ENCODE assay signal across 31 cellular contexts in genomic region chr2:59399126-59399525, GRCh38.
A peak's percentile ranks its signal among the peaks of the same experiment; 100 is the strongest.
DNase-seq lines count a peak whose midpoint lies in the region; ATAC-seq, FAIRE-seq and TF ChIP-seq lines count a peak whose summit lies in the region.
"Had no signal": no experiment of that assay in that cellular context is flagged by ENCODE, and none has a peak within 500 bp of the region (broad histone marks: within the 10 kb centered on the region; RNA-seq: fewer than 3 reads in every experiment).

No MANE protein-coding gene starts in this region.

- no peaks in the 10 kb centered on the region for H3K27me3 ChIP-seq in HepG2 (ENCODE audit: control insufficient read depth in 1 of 2, insufficient read depth in 2 of 2, low read length in 2 of 2)
- H3K27me3 ChIP-seq in right lobe of liver = no peaks in the 10 kb centered on the region
- H3K27me3 ChIP-seq: BE2C; BLaER1; BLaER1 treated with 17β-estradiol and CSF1 and Interleukin-3, amounts not matched to agents 10 nM and 100 nM had no signal

- H3K4me1 ChIP-seq in HepG2 (ENCODE audit: insufficient read depth, low read length) (no peaks in the 10 kb centered on the region), right lobe of liver (no peaks in the 10 kb centered on the region)
- H3K4me1 ChIP-seq: A549, BE2C, Caco-2 had no signal

- no peak for ATAC-seq in HepG2
- no peak for ATAC-seq in right lobe of liver
- ATAC-seq: A549; CD8-positive, alpha-beta T cell had no signal

- BruUV-seq in HepG2 (replicated peaks; lab: Mats Ljungman, UMichigan) = no TSS peak

- H3K79me2 ChIP-seq in HepG2 (ENCODE audit: insufficient read depth, low read length) = no peaks in the 10 kb centered on the region

- no peak for FAIRE-seq in HepG2 (lab: Jason Lieb, UNC)
- FAIRE-seq: A204.1, A549, D721Med had no signal

- no peaks in the 10 kb centered on the region for H3K36me3 ChIP-seq in HepG2 (replicated peaks in 1 of 2; ENCODE audit: control insufficient read depth in 1 of 2, insufficient read depth in 2 of 2, low read length in 2 of 2)
- no peaks in the 10 kb centered on the region for H3K36me3 ChIP-seq in right lobe of liver
- H3K36me3 ChIP-seq: BE2C; BLaER1; BLaER1 treated with 17β-estradiol and CSF1 and Interleukin-3, amounts not matched to agents 10 nM and 100 nM had no signal

- H3K9me3 ChIP-seq in HepG2 (ENCODE audit: low read length) (peaks cover 39% of the 10 kb centered on the region), right lobe of liver (no peaks in the 10 kb centered on the region)
- H3K9me3 ChIP-seq: BE2C, Caco-2 had no signal

- no peak overlapping the region for H3K9ac ChIP-seq in HepG2 (ENCODE audit: insufficient read depth, low read depth, low read length)
- H3K9ac ChIP-seq: BLaER1; BLaER1 treated with 17β-estradiol and CSF1 and Interleukin-3, amounts not matched to agents 10 nM and 100 nM had no signal

- TF ChIP-seq POLR2A in HepG2 (IDR thresholded peaks at IDR 0.05; ENCODE audit: insufficient read depth in 1 of 2, low read depth in 2 of 2, low read length in 2 of 2) (no peak), right lobe of liver (IDR thresholded peaks at IDR 0.05) (no peak)

- H3K27ac ChIP-seq in HepG2 (ENCODE audit: extremely low read length, insufficient read depth, low read length) (no peak overlapping the region), right lobe of liver (no peak overlapping the region)
- H3K27ac ChIP-seq: 22Rv1; A549; BLaER1; BLaER1 treated with 17β-estradiol and CSF1 and Interleukin-3, amounts not matched to agents 10 nM and 100 nM; C4-2B had no signal

- in situ Hi-C loops in HepG2 (cut with HindIII; ENCODE audit: extremely low pct_ligation_motif_present, low pct_unique_long_range_greater_than_20kb) = no loop called here

- no peak for TF ChIP-seq EP300 in HepG2 (IDR thresholded peaks at IDR 0.05; ENCODE audit: low read depth in 2 of 2, low read length in 2 of 2)
- TF ChIP-seq EP300 in HepG2 (CRISPR knock-in tag; IDR thresholded peaks at IDR 0.05; ENCODE audit: borderline replicate concordance) = no peak

- POLR2A ChIA-PET in HepG2 (lab: Yijun Ruan, JAX) = no interaction called here
- POLR2A ChIA-PET in HEK293T (lab: Yijun Ruan, JAX) = no interaction called here

- no peak overlapping the region for H2AFZ ChIP-seq in HepG2 (ENCODE audit: low read length)

- H3K4me3 ChIP-seq in HepG2 (replicated peaks in 1 of 3; ENCODE audit: insufficient read depth in 1 of 3, low read depth in 2 of 3, low read length in 3 of 3) = no peak overlapping the region
- H3K4me3 ChIP-seq in right lobe of liver = no peak overlapping the region
- H3K4me3 ChIP-seq: A549; BLaER1; BLaER1 treated with 17β-estradiol and CSF1 and Interleukin-3, amounts not matched to agents 10 nM and 100 nM had no signal

- H4K20me1 ChIP-seq in HepG2 (ENCODE audit: insufficient read depth, low read length) = no peaks in the 10 kb centered on the region
- H4K20me1 ChIP-seq: BLaER1; BLaER1 treated with 17β-estradiol and CSF1 and Interleukin-3, amounts not matched to agents 10 nM and 100 nM had no signal

- CTCF ChIA-PET in HepG2 (lab: Yijun Ruan, JAX; ENCODE audit: low intra/inter-chr PET ratio, low total read pairs) (no interaction called here), HEK293T (lab: Yijun Ruan, JAX) (no interaction called here)

- no peak for TF ChIP-seq CTCF in HepG2 (CRISPR knock-in tag; IDR thresholded peaks at IDR 0.05)
- no peak for TF ChIP-seq CTCF in right lobe of liver (IDR thresholded peaks at IDR 0.05)

- DNase-seq in HepG2 (ENCODE audit: low spot score) = no peak
- no peak for DNase-seq in right lobe of liver
- no peak for DNase-seq in HEK293T (ENCODE audit: extremely low spot score)
- no peak for DNase-seq in NCI-H1105 treated with DMSO at 0.1 percent for 48 hours (lab: John Stamatoyannopoulos, UW)
- DNase-seq: 8988T; ACHN; AML-193; BE2C; C1 segment of cervical spinal cord; Caco-2; Calu3; CD4-positive, alpha-beta memory T cell; CD4-positive, alpha-beta T cell; CD4-positive, CD25-positive, alpha-beta regulatory T cell; CD8-positive, alpha-beta memory T cell; CD8-positive, alpha-beta T cell; COR-L47; DMS 273 treated with DMSO at 0.1 percent for 48 hours; DMS153; DMS53; DMS79; DMS79 treated with DMSO at 0.1 percent for 48 hours; DND-41; EL had no signal

- H3K4me2 ChIP-seq in HepG2 (ENCODE audit: low read depth, low read length) = no peak overlapping the region
- H3K4me2 ChIP-seq: A549 had no signal

- no peak for TF ChIP-seq RAD21 in HepG2 (CRISPR knock-in tag; IDR thresholded peaks at IDR 0.05)

- WGBS in HepG2 (ENCODE audit: low lambda C conversion rate) = 0% methylated on average over 2 of the region's 2 CpGs
- WGBS in right lobe of liver (ENCODE audit: insufficient coverage, low coverage, low lambda C conversion rate, missing lambda C conversion rate) = 78% methylated on average over 2 of the region's 2 CpGs

- intact Hi-C loops in HepG2 (cut with micrococcal nuclease; ENCODE audit: unreplicated experiment) (no loop called here), right lobe of liver (cut with DNase I) (no loop called here)

TF ChIP-seq in HEK293T, 16 proteins besides CTCF, POLR2A, EP300 and RAD21:
- TF ChIP-seq FOXK2 (IDR thresholded peaks at IDR 0.05) = no peak
- TF ChIP-seq ELF4 (IDR thresholded peaks at IDR 0.05) = peak; percentile 54; the same call in 1 of the 2 replicates
